In genomic region chr18:829432-829831, GRCh38 we compare ENCODE assay signal across 15 cellular contexts.
"Had no signal": no experiment of that assay in that cellular context is flagged by ENCODE, and none has a peak within 500 bp of the region (broad histone marks: within the 10 kb centered on the region; RNA-seq: fewer than 3 reads in every experiment).

No MANE protein-coding gene starts in this region.

- H3K4me1 ChIP-seq: gastrocnemius medialis had no signal

- DNase-seq: activated CD4-positive, alpha-beta T cell treated with anti-CD3 and anti-CD28 coated beads for 1 hour; activated CD4-positive, alpha-beta T cell treated with anti-CD3 and anti-CD28 coated beads, Interleukin-2, amount 50 U/mL, for 48 hours; activated gamma-delta T cell treated with Interleukin-2 at 50 U/mL for 16 hours; activated T-cell treated with anti-CD3 and anti-CD28 coated beads, Interleukin-2, amount 50 U/mL, for 48 hours; central memory CD4-positive, alpha-beta T cell; effector CD4-positive, alpha-beta T cell; gastrocnemius medialis; nephron progenitor cell; ovary; stimulated activated CD4-positive, alpha-beta T cell treated with anti-CD3 and anti-CD28 coated beads, Interleukin-15, amount 100 ng/mL, for 24 hours; stimulated activated CD4-positive, alpha-beta T cell treated with anti-CD3 and anti-CD28 coated beads, Interleukin-4, amount 100 ng/mL, for 24 hours; T1000; thyroid gland had no signal

- ATAC-seq: gastrocnemius medialis had no signal

- H3K9me3 ChIP-seq: gastrocnemius medialis, ovary, SJSA1, thyroid gland had no signal

- H3K4me3 Mint-ChIP-seq: nephron progenitor cell had no signal

- H3K4me3 ChIP-seq: coronary artery, gastrocnemius medialis, ovary, SJSA1, thyroid gland had no signal

- H3K27me3 ChIP-seq: ovary, SJSA1, thyroid gland had no signal

- H3K36me3 ChIP-seq: gastrocnemius medialis, ovary, SJSA1, thyroid gland had no signal

- H3K9me3 Mint-ChIP-seq: nephron progenitor cell had no signal

- H3K27ac ChIP-seq: coronary artery, ovary had no signal
